In the genomic region with DNA sequence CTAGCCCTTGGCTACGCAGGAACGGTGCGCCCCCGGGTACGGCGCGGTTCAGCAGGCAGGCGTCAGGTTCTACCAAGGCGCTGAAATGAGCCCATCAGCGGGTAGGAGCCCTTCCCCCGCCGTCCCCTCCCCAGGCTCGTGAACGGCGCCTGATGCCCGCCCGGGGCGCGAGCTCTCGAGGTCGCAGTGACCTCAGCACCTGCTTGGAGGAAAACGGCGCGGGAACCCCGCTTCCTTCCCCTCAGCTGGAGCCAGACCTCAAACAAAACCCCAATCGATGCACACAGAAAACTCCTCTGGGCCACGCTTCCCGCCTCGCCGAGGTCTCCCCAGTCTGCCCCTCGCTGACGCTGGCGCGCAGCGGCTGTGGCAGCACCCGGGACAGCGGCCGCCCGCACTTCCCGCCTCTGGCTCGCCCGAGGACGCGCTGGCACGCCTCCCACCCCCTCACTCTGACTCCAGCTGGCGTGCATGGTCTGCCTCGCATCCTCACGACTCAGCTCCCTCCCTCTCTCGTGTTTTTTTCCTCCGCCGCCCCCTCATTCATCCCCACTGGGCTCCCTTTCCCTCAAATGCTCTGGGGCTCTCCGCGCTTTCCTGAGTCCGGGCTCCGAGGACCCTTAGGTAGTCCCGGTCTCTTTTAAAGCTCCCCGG, we compare ENCODE assay signal across 8 cellular contexts. TPM values are rescaled to one million over a fixed set of nuclear protein-coding genes. Genes with fewer than 3 reads are reported as not detected.
DNase-seq lines count a peak whose midpoint lies in the region; ATAC-seq, FAIRE-seq and TF ChIP-seq lines count a peak whose summit lies in the region.

No MANE protein-coding gene starts in this region.

- no peak overlapping the region for H3K4me2 ChIP-seq in HepG2 (ENCODE audit: low read depth, low read length)

- H3K79me2 ChIP-seq in HepG2 (ENCODE audit: insufficient read depth, low read length), result no peaks in the 10 kb centered on the region

- peak; percentile 64 for ATAC-seq in activated T-helper 17 cell treated with anti-CD3 and anti-CD28 coated beads, Interleukin-2, amount 50 U/mL, for 72 hours (replicated peaks)
- ATAC-seq in HepG2 (no peak), HG03039 (IDR thresholded peaks at IDR 0.05; ENCODE audit: unreplicated experiment) (no peak), GM19035 (IDR thresholded peaks at IDR 0.05; ENCODE audit: unreplicated experiment) (no peak)

- H3K4me1 Mint-ChIP-seq in activated T-helper 17 cell treated with anti-CD3 and anti-CD28 coated beads, Interleukin-2, amount 50 U/mL, for 72 hours, result no peaks in the 10 kb centered on the region

- TF ChIP-seq CTCF in A673 (conservative IDR thresholded peaks at IDR 0.05; ENCODE audit: low read depth, low read length) (no peak), HEK293 (tag by site-specific recombination; IDR thresholded peaks at IDR 0.05) (no peak), HepG2 (CRISPR knock-in tag; IDR thresholded peaks at IDR 0.05) (no peak), suprapubic skin (IDR thresholded peaks at IDR 0.05) (no peak)

- no peaks in the 10 kb centered on the region for H3K36me3 Mint-ChIP-seq in activated T-helper 17 cell treated with anti-CD3 and anti-CD28 coated beads, Interleukin-2, amount 50 U/mL, for 72 hours (ENCODE audit: low read depth)

- no peak for TF ChIP-seq RAD21 in HepG2 (CRISPR knock-in tag; IDR thresholded peaks at IDR 0.05)

- no peak overlapping the region for H2AFZ ChIP-seq in HepG2 (ENCODE audit: low read length)

- POLR2A ChIA-PET in A673 (lab: Charles Lee; ENCODE audit: low non-redundant PET), result no interaction called here
- POLR2A ChIA-PET in HEK293 (lab: Yijun Ruan, JAX), result no interaction called here
- POLR2A ChIA-PET in HepG2 (lab: Yijun Ruan, JAX), result no interaction called here

- no peak overlapping the region for H3K27ac ChIP-seq in A673 (ENCODE audit: low read depth, low read length, poor library complexity, severe bottlenecking)
- H3K27ac ChIP-seq in HEK293 (ENCODE audit: extremely low read depth, low read depth, low read length), result no peak overlapping the region
- H3K27ac ChIP-seq in HepG2 (ENCODE audit: extremely low read length, insufficient read depth, low read length), result no peak overlapping the region
- H3K27ac ChIP-seq in suprapubic skin, result no peak overlapping the region

- peaks cover 75% of the 10 kb centered on the region for H3K27me3 Mint-ChIP-seq in activated T-helper 17 cell treated with anti-CD3 and anti-CD28 coated beads, Interleukin-2, amount 50 U/mL, for 72 hours

- FAIRE-seq in HepG2 (lab: Jason Lieb, UNC), result no peak

- H3K27ac Mint-ChIP-seq in activated T-helper 17 cell treated with anti-CD3 and anti-CD28 coated beads, Interleukin-2, amount 50 U/mL, for 72 hours, result no peak overlapping the region

- 37% methylated on average over 19 of the region's 57 CpGs for WGBS in HepG2 (ENCODE audit: low lambda C conversion rate)
- 1% methylated on average over 28 of the region's 57 CpGs for WGBS in suprapubic skin

- peaks cover 17% of the 10 kb centered on the region for H3K4me1 ChIP-seq in A673 (ENCODE audit: insufficient read depth, low read length, poor library complexity, severe bottlenecking)
- H3K4me1 ChIP-seq in HEK293 (ENCODE audit: control insufficient read depth, insufficient read depth, low read length), result peaks cover 6% of the 10 kb centered on the region; the same call in 1 of the 2 replicates
- H3K4me1 ChIP-seq in HepG2 (ENCODE audit: insufficient read depth, low read length), result no peaks in the 10 kb centered on the region
- H3K4me1 ChIP-seq in suprapubic skin, result peaks cover 40% of the 10 kb centered on the region

- H3K36me3 ChIP-seq in A673 (ENCODE audit: insufficient read depth, low read length, poor library complexity, severe bottlenecking) (no peaks in the 10 kb centered on the region), HEK293 (ENCODE audit: control insufficient read depth in 2 of 2, insufficient read depth in 1 of 2, low read length in 2 of 2) (no peaks in the 10 kb centered on the region), HepG2 (replicated peaks in 1 of 2; ENCODE audit: control insufficient read depth in 1 of 2, insufficient read depth in 2 of 2, low read length in 2 of 2) (no peaks in the 10 kb centered on the region), suprapubic skin (no peaks in the 10 kb centered on the region)

- TF ChIP-seq POLR2A in HepG2 (IDR thresholded peaks at IDR 0.05; ENCODE audit: insufficient read depth in 1 of 2, low read depth in 2 of 2, low read length in 2 of 2) (no peak), suprapubic skin (IDR thresholded peaks at IDR 0.05) (no peak)

- H3K4me3 ChIP-seq in A673 (ENCODE audit: low read depth, low read length, poor library complexity, severe bottlenecking) (peak overlapping the region; percentile 34), HEK293 (ENCODE audit: low read depth, low read length) (peak overlapping the region; percentile 23), HepG2 (replicated peaks in 1 of 3; ENCODE audit: insufficient read depth in 1 of 3, low read depth in 2 of 3, low read length in 3 of 3) (no peak overlapping the region), suprapubic skin (peak overlapping the region; percentile 28)

- H3K27me3 ChIP-seq in A673 (replicated peaks; ENCODE audit: insufficient read depth, low read depth, low read length, poor library complexity), result peaks cover 99% of the 10 kb centered on the region
- H3K27me3 ChIP-seq in HepG2 (ENCODE audit: control insufficient read depth in 1 of 2, insufficient read depth in 2 of 2, low read length in 2 of 2), result peaks cover 5 to 54% of the 10 kb centered on the region in 2 experiments
- peaks cover 96% of the 10 kb centered on the region for H3K27me3 ChIP-seq in suprapubic skin

- no peaks in the 10 kb centered on the region for H4K20me1 ChIP-seq in HepG2 (ENCODE audit: insufficient read depth, low read length)

- in situ Hi-C loops in HepG2 (cut with HindIII; ENCODE audit: extremely low pct_ligation_motif_present, low pct_unique_long_range_greater_than_20kb), result no loop called here

- no peaks in the 10 kb centered on the region for H3K9me3 Mint-ChIP-seq in activated T-helper 17 cell treated with anti-CD3 and anti-CD28 coated beads, Interleukin-2, amount 50 U/mL, for 72 hours

- intact Hi-C loops in A673 (cut with micrococcal nuclease; ENCODE audit: unreplicated experiment), result no loop called here
- intact Hi-C loops in HepG2 (cut with micrococcal nuclease; ENCODE audit: unreplicated experiment), result no loop called here

- H3K9me3 ChIP-seq in A673 (ENCODE audit: low read depth, low read length, poor library complexity, severe bottlenecking) (no peaks in the 10 kb centered on the region), HEK293 (ENCODE audit: control insufficient read depth, insufficient read depth, low read depth, low read length) (no peaks in the 10 kb centered on the region), HepG2 (ENCODE audit: low read length) (no peaks in the 10 kb centered on the region), suprapubic skin (no peaks in the 10 kb centered on the region)

- H3K4me3 Mint-ChIP-seq in activated T-helper 17 cell treated with anti-CD3 and anti-CD28 coated beads, Interleukin-2, amount 50 U/mL, for 72 hours, result peak overlapping the region; percentile 69

- TF ChIP-seq EP300 in HepG2 (IDR thresholded peaks at IDR 0.05; ENCODE audit: low read depth in 2 of 2, low read length in 2 of 2), result no peak
- TF ChIP-seq EP300 in HepG2 (CRISPR knock-in tag; IDR thresholded peaks at IDR 0.05; ENCODE audit: borderline replicate concordance), result no peak
- no peak for TF ChIP-seq EP300 in suprapubic skin (IDR thresholded peaks at IDR 0.05)

- CTCF ChIA-PET in A673 (lab: Charles Lee) (no interaction called here), HEK293 (lab: Yijun Ruan, JAX) (interaction anchor here (0.7 kb wide), 1 partner anchor 27 kb away, joined by 5 read pairs; no protein-coding TSS in a partner anchor), HepG2 (lab: Yijun Ruan, JAX; ENCODE audit: low intra/inter-chr PET ratio, low total read pairs) (no interaction called here)

- DNase-seq in A673 (ENCODE audit: low spot score), result peak; percentile 72
- DNase-seq in HepG2 (ENCODE audit: low spot score), result no peak
- no peak for DNase-seq in suprapubic skin (ENCODE audit: low spot score in 2 of 2)
- DNase-seq in middle frontal gyrus (ENCODE audit: extremely low spot score, low spot score), result no peak

- H3K9ac ChIP-seq in HepG2 (ENCODE audit: insufficient read depth, low read depth, low read length), result no peak overlapping the region

- BruUV-seq in A673 (replicated peaks; lab: Mats Ljungman, UMichigan) (no TSS peak), HepG2 (replicated peaks; lab: Mats Ljungman, UMichigan) (no TSS peak)

TF ChIP-seq in HEK293, 187 proteins besides CTCF, POLR2A, EP300 and RAD21 (continues in another document):
- TF ChIP-seq EGR2 (tag by site-specific recombination; IDR thresholded peaks at IDR 0.05; ENCODE audit: low read depth), result peak; percentile 76

TF ChIP-seq in HepG2, 621 proteins besides CTCF, POLR2A, EP300 and RAD21 (continues in another document):
- no peak for TF ChIP-seq SMC3 (IDR thresholded peaks at IDR 0.05; ENCODE audit: low read length)

RNA-seq across cellular contexts. Expression of gene GAD2, which starts 0.5 kb away (rescaled TPM):
- total RNA-seq in A673 (2021) (0.17 and 0.28 TPM in 2 replicates), HepG2 (2016; rRNA removed; fragmentation: Illumina TruSeq; extraction: Trizol) (not detected in 2 replicates), suprapubic skin (not detected)
- total RNA-seq in activated T-helper 17 cell treated with anti-CD3 and anti-CD28 coated beads, Interleukin-2, amount 50 U/mL, for 72 hours, result not detected
- not detected in 2 replicates for total RNA-seq in HepG2 (2016; cell fraction: cytosol; rRNA removed; fragmentation: Illumina TruSeq; extraction: Trizol; ENCODE audit: low read depth)
- total RNA-seq in HepG2 (2016; cell fraction: insoluble cytoplasmic fraction; rRNA removed; fragmentation: Illumina TruSeq; extraction: Trizol), result not detected in 2 replicates
- total RNA-seq in HepG2 (2016; cell fraction: membrane; rRNA removed; fragmentation: Illumina TruSeq; extraction: Trizol), result not detected in 2 replicates
- not detected in 2 replicates for total RNA-seq in HepG2 (2016; cell fraction: nucleus; rRNA removed; fragmentation: Illumina TruSeq; extraction: Trizol)
- not detected in 2 replicates for polyA plus RNA-seq in HepG2 (2011; rRNA removed)
- polyA plus RNA-seq in HepG2 (2011; cell fraction: cytosol; rRNA removed), result not detected in 2 replicates
- polyA plus RNA-seq in HepG2 (2011; cell fraction: nucleus; rRNA removed), result not detected in 2 replicates
- not detected in 2 replicates for polyA plus RNA-seq in HepG2 (2012)
- polyA plus RNA-seq in HepG2 (2016; cell fraction: cytosol; fragmentation: Illumina TruSeq; extraction: Trizol; ENCODE audit: low read depth), result not detected in 2 replicates
- polyA plus RNA-seq in HepG2 (2016; cell fraction: insoluble cytoplasmic fraction; fragmentation: Illumina TruSeq; extraction: Trizol; ENCODE audit: low read depth), result not detected in 2 replicates
- not detected in 2 replicates for polyA plus RNA-seq in HepG2 (2016; cell fraction: membrane; fragmentation: Illumina TruSeq; extraction: Trizol; ENCODE audit: low read depth)
- not detected in 2 replicates for polyA plus RNA-seq in HepG2 (2016; cell fraction: nucleus; fragmentation: Illumina TruSeq; extraction: Trizol; ENCODE audit: insufficient read depth, low read depth)
- polyA minus RNA-seq in HepG2 (2011; rRNA and poly(A)+ RNA removed; ENCODE audit: low replicate concordance), result not detected in 2 replicates
- polyA minus RNA-seq in HepG2 (2011; cell fraction: cytosol; rRNA and poly(A)+ RNA removed), result not detected in 2 replicates
- polyA minus RNA-seq in HepG2 (2011; cell fraction: nucleus; rRNA and poly(A)+ RNA removed), result not detected in 2 replicates

Comparison
In these comparisons a context has a peak if more than half of its experiments do, and no peak if none do; other contexts are left out.
1. H3K4me3 ChIP-seq: peak in A673 (single experiment), HEK293 (single experiment) and suprapubic skin (single experiment); none in HepG2 (0 of 3).